Comparison of ENCODE assay signal across 9 cellular contexts in the genomic region with DNA sequence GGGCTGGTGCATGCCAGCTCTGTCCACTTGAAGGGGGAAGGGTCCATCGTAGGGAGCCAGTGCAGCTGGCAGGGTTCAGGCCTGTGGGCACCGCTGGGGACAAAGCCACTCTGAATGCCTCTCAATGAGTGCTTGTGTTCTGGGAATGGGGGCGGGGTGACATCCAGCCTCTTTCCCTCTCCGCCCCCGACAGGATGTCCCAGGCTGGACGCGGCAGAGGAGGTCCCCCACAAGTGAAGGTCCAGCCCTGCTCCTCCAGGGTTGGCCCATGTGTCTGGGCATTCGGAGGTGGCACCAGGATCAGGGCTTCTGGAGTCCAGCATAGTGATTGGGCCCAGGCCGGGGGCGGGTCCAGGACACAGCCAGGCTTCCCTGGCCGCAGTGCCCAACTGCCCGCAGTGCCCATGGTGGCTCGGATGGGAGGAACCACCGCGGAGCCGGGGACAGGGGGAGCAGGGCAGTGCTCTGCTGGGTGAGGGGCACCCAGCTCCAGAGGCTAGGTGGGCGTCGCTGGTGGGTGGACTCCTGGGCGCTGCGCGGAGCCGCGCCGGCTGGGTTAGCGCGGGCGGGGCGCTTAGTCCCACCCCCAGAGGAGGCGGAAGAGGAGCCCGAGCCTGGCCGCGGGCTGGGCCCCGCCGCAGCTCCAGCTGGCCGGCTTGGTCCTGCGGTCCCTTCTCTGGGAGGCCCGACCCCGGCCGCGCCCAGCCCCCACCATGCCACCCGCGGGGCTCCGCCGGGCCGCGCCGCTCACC. TPM values are rescaled to one million over a fixed set of nuclear protein-coding genes. Genes with fewer than 3 reads are reported as not detected.
DNase-seq lines count a peak whose midpoint lies in the region; ATAC-seq, FAIRE-seq and TF ChIP-seq lines count a peak whose summit lies in the region.
"Had no signal": no experiment of that assay in that cellular context is flagged by ENCODE, and none has a peak within 500 bp of the region (broad histone marks: within the 10 kb centered on the region; RNA-seq: fewer than 3 reads in every experiment).

A gene with protein sequence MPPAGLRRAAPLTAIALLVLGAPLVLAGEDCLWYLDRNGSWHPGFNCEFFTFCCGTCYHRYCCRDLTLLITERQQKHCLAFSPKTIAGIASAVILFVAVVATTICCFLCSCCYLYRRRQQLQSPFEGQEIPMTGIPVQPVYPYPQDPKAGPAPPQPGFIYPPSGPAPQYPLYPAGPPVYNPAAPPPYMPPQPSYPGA (plus strand): TSS at position 617 of the 752 bp plus-strand sequence. CDS start 97 bp downstream, at position 714.

- no peaks in the 10 kb centered on the region for H3K79me2 ChIP-seq in K562 (ENCODE audit: control insufficient read depth, insufficient read depth, low read length)

- DNase-seq in NCI-H1092 treated with DMSO at 0.1 percent for 48 hours (lab: John Stamatoyannopoulos, UW) (peak; percentile 41), NCI-H1092 (lab: John Stamatoyannopoulos, UW) (no peak), NCI-H345 (lab: John Stamatoyannopoulos, UW) (peak; percentile 62), K562 (ENCODE audit: extremely low read depth in 1 of 4, low spot score in 3 of 4) (peak; percentile 35 to 86 (median 76)), hippocampal formation (lab: John Stamatoyannopoulos, UW) (peak; percentile 96 to 97), pons (ENCODE audit: low spot score) (peak; percentile 98), NCI-H446 treated with DMSO at 0.1 percent for 48 hours (lab: John Stamatoyannopoulos, UW) (no peak)
- DNase-seq: DND-41 had no signal

- no peaks in the 10 kb centered on the region for H4K20me1 ChIP-seq in K562 (replicated peaks; ENCODE audit: control insufficient read depth, insufficient read depth, low read length)

- H3K9ac ChIP-seq in K562 (ENCODE audit: insufficient read depth in 1 of 2, low read depth in 2 of 2, low read length in 2 of 2) = peak within 1 kb of the TSS in 1 of 2 experiments; percentile 57; a peak in 1 of 4 replicates

- intact Hi-C loops in K562 (cut with micrococcal nuclease) = no loop called here

- TF ChIP-seq EP300 in K562 (IDR thresholded peaks at IDR 0.05; ENCODE audit: low read length) = no peak

- H2AFZ ChIP-seq in K562 (ENCODE audit: low read depth, low read length) = peak within 1 kb of the TSS; percentile 36

- H3K4me3 ChIP-seq in K562 = peak within 1 kb of the TSS; percentile 14; the same call in 1 of the 2 replicates

- H3K9me1 ChIP-seq in K562 (ENCODE audit: control insufficient read depth, insufficient read depth, low read length) = no peaks in the 10 kb centered on the region

- 0 out of 5 replicates have a peak, but pooled peaks cover 0 to 4% of the 10 kb centered on the region in 2 experiments for H3K27me3 ChIP-seq in K562 (ENCODE audit: control insufficient read depth in 2 of 2, insufficient read depth in 2 of 2, low read length in 2 of 2)

- no peaks in the 10 kb centered on the region for H3K36me3 ChIP-seq in K562 (ENCODE audit: control insufficient read depth, insufficient read depth, low read length)

- peak; percentile 73 for ATAC-seq in K562
- no peak for ATAC-seq in GM18505 (IDR thresholded peaks at IDR 0.05; ENCODE audit: unreplicated experiment)

- in situ Hi-C loops in K562 (cut with MboI) = no loop called here

- no peak for FAIRE-seq in K562 (lab: Jason Lieb, UNC)

- no peak for TF ChIP-seq POLR2A in K562 (conservative IDR thresholded peaks at IDR 0.05)
- TF ChIP-seq POLR2A in GM18505 (IDR thresholded peaks at IDR 0.05; ENCODE audit: borderline replicate concordance, extremely low read depth, insufficient read depth, insufficient read length) = no peak

- H3K9me3 ChIP-seq in K562 (replicated peaks; ENCODE audit: control insufficient read depth, insufficient read depth, low read depth, low read length) = no peaks in the 10 kb centered on the region

- WGBS in K562 (ENCODE audit: insufficient coverage, low coverage, missing lambda C conversion rate) = 34% methylated on average over 39 of the region's 47 CpGs

- H3K4me2 ChIP-seq in K562 (ENCODE audit: insufficient read depth, low read length) = peak within 1 kb of the TSS; percentile 30; the same call in 1 of the 2 replicates

- H3K4me1 ChIP-seq in K562 (replicated peaks in 1 of 2; ENCODE audit: control insufficient read depth in 2 of 2, insufficient read depth in 2 of 2, low read length in 2 of 2) = peaks cover 41 to 45% of the 10 kb centered on the region in 2 experiments

- no peak within 1 kb of the TSS for H3K27ac ChIP-seq in K562 (ENCODE audit: extremely low read depth, low read depth, low read length)

- CTCF ChIA-PET in K562 (lab: Yijun Ruan, JAX; ENCODE audit: low intra/inter-chr PET ratio) = no interaction called here

- TF ChIP-seq CTCF in K562 (IDR thresholded peaks at IDR 0.05 in 2 of 3, conservative IDR thresholded peaks at IDR 0.05 in 1 of 3; ENCODE audit: insufficient read depth in 2 of 3, low read depth in 1 of 3, low read length in 3 of 3) = no peak

- TF ChIP-seq RAD21 in K562 (CRISPR knock-in tag; conservative IDR thresholded peaks at IDR 0.05 in 1 of 2, IDR thresholded peaks at IDR 0.05 in 1 of 2) = no peak

- BruUV-seq in K562 (replicated peaks; lab: Mats Ljungman, UMichigan) = no TSS peak

- POLR2A ChIA-PET in K562 (lab: Yijun Ruan, JAX) = no interaction called here

TF ChIP-seq in K562, 482 proteins besides CTCF, POLR2A, EP300 and RAD21 (continues in another document):
- TF ChIP-seq GABPB1 (CRISPR knock-in tag; IDR thresholded peaks at IDR 0.05) (no peak), ASH1L (IDR thresholded peaks at IDR 0.05; ENCODE audit: borderline replicate concordance, low read depth, partially characterized antibody) (no peak), SFPQ (IDR thresholded peaks at IDR 0.05; ENCODE audit: low read depth, low read length) (no peak), MEIS2 (IDR thresholded peaks at IDR 0.05; ENCODE audit: partially characterized antibody) (no peak), RBM15 (IDR thresholded peaks at IDR 0.05; ENCODE audit: insufficient read depth, low read length) (no peak), HNRNPL (IDR thresholded peaks at IDR 0.05; ENCODE audit: low read depth, low read length) (peak; percentile 74; the same call in 1 of the 2 replicates), KDM4B (IDR thresholded peaks at IDR 0.05; ENCODE audit: borderline replicate concordance in 2 of 2, low read depth in 1 of 2) (no peak), ZBTB7A (IDR thresholded peaks at IDR 0.05; ENCODE audit: borderline replicate concordance, control insufficient read depth, low read depth, low read length) (peak; percentile 27; the same call in 1 of the 2 replicates), HDAC6 (IDR thresholded peaks at IDR 0.05; ENCODE audit: low read depth, low read length) (no peak), MECOM (CRISPR knock-in tag; IDR thresholded peaks at IDR 0.05) (no peak)
- TF ChIP-seq, protein P1, sequence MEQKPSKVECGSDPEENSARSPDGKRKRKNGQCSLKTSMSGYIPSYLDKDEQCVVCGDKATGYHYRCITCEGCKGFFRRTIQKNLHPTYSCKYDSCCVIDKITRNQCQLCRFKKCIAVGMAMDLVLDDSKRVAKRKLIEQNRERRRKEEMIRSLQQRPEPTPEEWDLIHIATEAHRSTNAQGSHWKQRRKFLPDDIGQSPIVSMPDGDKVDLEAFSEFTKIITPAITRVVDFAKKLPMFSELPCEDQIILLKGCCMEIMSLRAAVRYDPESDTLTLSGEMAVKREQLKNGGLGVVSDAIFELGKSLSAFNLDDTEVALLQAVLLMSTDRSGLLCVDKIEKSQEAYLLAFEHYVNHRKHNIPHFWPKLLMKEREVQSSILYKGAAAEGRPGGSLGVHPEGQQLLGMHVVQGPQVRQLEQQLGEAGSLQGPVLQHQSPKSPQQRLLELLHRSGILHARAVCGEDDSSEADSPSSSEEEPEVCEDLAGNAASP (IDR thresholded peaks at IDR 0.05) = no peak

RNA-seq across cellular contexts. Expression of the gene that starts here (rescaled TPM):
- 0.74 and 2.5 TPM in 2 replicates for total RNA-seq in K562 (2011; cell fraction: chromatin; rRNA removed; ENCODE audit: low replicate concordance)
- 1.8 and 3.3 TPM in 2 replicates for total RNA-seq in K562 (2011; cell fraction: nucleolus; rRNA removed)
- total RNA-seq in K562 (2011; cell fraction: nucleoplasm; rRNA removed) = 2.2 and 3.8 TPM in 2 replicates
- total RNA-seq in K562 (2014; rRNA removed) = 0.68 and 1.0 TPM in 2 replicates
- total RNA-seq in K562 (2014; rRNA removed; fragmentation: Illumina TruSeq; extraction: Trizol) = 0.15 TPM in 1 of 2 replicates, not detected in the other
- total RNA-seq in K562 (2015; rRNA removed; fragmentation: Illumina TruSeq; extraction: Trizol) = 0.19 and 0.43 TPM in 2 replicates
- total RNA-seq in K562 (2021) = 0.40 and 0.84 TPM in 2 replicates
- polyA plus RNA-seq in K562 (2011; rRNA removed) = 0.95 and 1.2 TPM in 2 replicates
- 1.3 and 5.2 TPM in 2 replicates for polyA plus RNA-seq in K562 (2011; cell fraction: cytosol; rRNA removed)
- 1.3 and 4.0 TPM in 2 replicates for polyA plus RNA-seq in K562 (2011; cell fraction: nucleus; rRNA removed)
- polyA plus RNA-seq in K562 (2012) = 0.74 and 2.6 TPM in 2 replicates
- 0.27 and 0.75 TPM in 2 replicates for polyA plus RNA-seq in K562 (2014; fragmentation: Illumina TruSeq; extraction: Trizol)
- polyA plus RNA-seq in K562 (2014; fragmentation: Nextera tagmentation; extraction: Ambion mirVana) = not detected
- 0.73 and 0.81 TPM in 2 replicates for polyA plus RNA-seq in K562 (2014; rRNA removed)
- 0.21 and 1.1 TPM in 2 replicates for polyA minus RNA-seq in K562 (2011; rRNA and poly(A)+ RNA removed)
- not detected in 2 replicates for polyA minus RNA-seq in K562 (2011; cell fraction: cytosol; rRNA and poly(A)+ RNA removed)
- 0.54 and 1.1 TPM in 2 replicates for polyA minus RNA-seq in K562 (2011; cell fraction: nucleus; rRNA and poly(A)+ RNA removed)

Comparison
In these comparisons a context has a peak if more than half of its experiments do, and no peak if none do; other contexts are left out.
1. DNase-seq: peak in NCI-H1092 treated with DMSO at 0.1 percent for 48 hours (single experiment), NCI-H345 (single experiment), K562 (4 of 4), hippocampal formation (2 of 2) and pons (single experiment); none in NCI-H1092 (single experiment) and NCI-H446 treated with DMSO at 0.1 percent for 48 hours (single experiment).